ENCODE assay signal across 8 cellular contexts in genomic region chr10:119807960-119808697, GRCh38.
DNase-seq lines count a peak whose midpoint lies in the region; ATAC-seq and TF ChIP-seq lines count a peak whose summit lies in the region.

No MANE protein-coding gene starts in this region.

- peak; percentile 60 for DNase-seq in AG04450 (ENCODE audit: low read depth, low spot score)
- peak; percentile 96 for DNase-seq in KBM-7
- peak; percentile 81 for DNase-seq in mammary epithelial cell
- no peak for DNase-seq in hepatocyte (ENCODE audit: low spot score)
- DNase-seq in occipital lobe (lab: John Stamatoyannopoulos, UW) = no peak
- no peak for DNase-seq in DMS114 treated with DMSO at 0.1 percent for 48 hours (lab: John Stamatoyannopoulos, UW; ENCODE audit: unreplicated experiment)
- DNase-seq in cortex of kidney (lab: John Stamatoyannopoulos, UW) = no peak

- dilution Hi-C loops in mammary epithelial cell (cut with HindIII; ENCODE audit: low sequenced_read_pairs) = no loop called here

- 100% methylated on average over 3 of the region's 3 CpGs for WGBS in mammary epithelial cell (ENCODE audit: low coverage, missing lambda C conversion rate)
- 90% methylated on average over 3 of the region's 3 CpGs for WGBS in hepatocyte (ENCODE audit: low lambda C conversion rate, missing lambda C conversion rate)

- no peak overlapping the region for H3K9ac ChIP-seq in mammary epithelial cell (ENCODE audit: insufficient read depth, low read length)

- no TSS peak for BruUV-seq in mammary epithelial cell (replicated peaks; lab: Mats Ljungman, UMichigan)

- no peaks in the 10 kb centered on the region for H3K27me3 ChIP-seq in AG04450 (ENCODE audit: control insufficient read depth, insufficient read depth, low read length)
- H3K27me3 ChIP-seq in mammary epithelial cell (ENCODE audit: insufficient read depth, low read length) = no peaks in the 10 kb centered on the region
- no peaks in the 10 kb centered on the region for H3K27me3 ChIP-seq in hepatocyte

- H3K9me3 ChIP-seq in AG04450 (ENCODE audit: control insufficient read depth, insufficient read depth, low read length) (no peaks in the 10 kb centered on the region), mammary epithelial cell (replicated peaks; ENCODE audit: insufficient read depth, low read length) (no peaks in the 10 kb centered on the region), hepatocyte (ENCODE audit: low read depth) (no peaks in the 10 kb centered on the region)

- H3K36me3 ChIP-seq in mammary epithelial cell (ENCODE audit: insufficient read depth, low read length) (peaks cover 2% of the 10 kb centered on the region), hepatocyte (replicated peaks; ENCODE audit: insufficient read depth, low read depth) (no peaks in the 10 kb centered on the region)

- H3K27ac ChIP-seq in AG04450 (ENCODE audit: low read depth, low read length) = peak overlapping the region; percentile 25
- no peak overlapping the region for H3K27ac ChIP-seq in mammary epithelial cell (ENCODE audit: insufficient read depth, low read depth, low read length)
- no peak overlapping the region for H3K27ac ChIP-seq in hepatocyte

- TF ChIP-seq CTCF in AG04450 (IDR thresholded peaks at IDR 0.05; ENCODE audit: low read depth, low read length) (no peak), mammary epithelial cell (conservative IDR thresholded peaks at IDR 0.05 in 1 of 2, IDR thresholded peaks at IDR 0.05 in 1 of 2; ENCODE audit: extremely low read depth in 1 of 2, insufficient read depth in 1 of 2, low read depth in 1 of 2, low read length in 2 of 2) (no peak), hepatocyte (IDR thresholded peaks at IDR 0.05; ENCODE audit: poor library complexity) (no peak)

- no peaks in the 10 kb centered on the region for H3K9me2 ChIP-seq in hepatocyte (replicated peaks; ENCODE audit: insufficient read depth)

- H3K4me3 ChIP-seq in AG04450 (ENCODE audit: low read depth, low read length) = no peak overlapping the region
- H3K4me3 ChIP-seq in mammary epithelial cell (replicated peaks in 1 of 3; ENCODE audit: insufficient read depth in 1 of 3, low read depth in 2 of 3, low read length in 3 of 3) = no peak overlapping the region
- no peak overlapping the region for H3K4me3 ChIP-seq in hepatocyte

- H3K4me2 ChIP-seq in mammary epithelial cell (ENCODE audit: insufficient read depth, low read depth, low read length) (no peak overlapping the region), hepatocyte (no peak overlapping the region)

- H2AFZ ChIP-seq in mammary epithelial cell (ENCODE audit: low read depth, low read length) = no peak overlapping the region
- no peak overlapping the region for H2AFZ ChIP-seq in hepatocyte

- peak; percentile 69 for ATAC-seq in GM18499 (IDR thresholded peaks at IDR 0.05; ENCODE audit: insufficient read depth, unreplicated experiment)

- in situ Hi-C loops in KBM-7 (cut with MboI; ENCODE audit: low pct_unique_long_range_greater_than_20kb, low sequenced_read_pairs) (no loop called here), mammary epithelial cell (cut with MboI; ENCODE audit: low sequenced_read_pairs in 2 of 2) (no loop called here)

- H3K4me1 ChIP-seq in mammary epithelial cell (ENCODE audit: insufficient read depth, low read length) (peaks cover 14% of the 10 kb centered on the region), hepatocyte (ENCODE audit: insufficient read depth) (no peaks in the 10 kb centered on the region)

- H3K79me2 ChIP-seq in mammary epithelial cell (ENCODE audit: insufficient read depth, low read length) = no peaks in the 10 kb centered on the region
- no peaks in the 10 kb centered on the region for H3K79me2 ChIP-seq in hepatocyte

- POLR2A ChIA-PET in AG04450 (lab: Yijun Ruan, JAX) = no interaction called here

- CTCF ChIA-PET in AG04450 (lab: Charles Lee) = interaction anchor here (0.6 to 1.9 kb wide), 2 partner anchors 57 to 509 kb away, joined by 4 to 6 read pairs; no protein-coding TSS in a partner anchor
- CTCF ChIA-PET in mammary epithelial cell (lab: Charles Lee; ENCODE audit: low non-redundant PET) = no interaction called here

- H4K20me1 ChIP-seq in mammary epithelial cell (ENCODE audit: insufficient read depth, low read length) = no peaks in the 10 kb centered on the region
- H4K20me1 ChIP-seq in hepatocyte (ENCODE audit: insufficient read depth, poor library complexity, severe bottlenecking) = no peaks in the 10 kb centered on the region

- intact Hi-C loops in mammary epithelial cell (cut with micrococcal nuclease) = no loop called here

Comparison
In these comparisons a context has a peak if more than half of its experiments do, and no peak if none do; other contexts are left out.
1. DNase-seq: peak in AG04450 (single experiment), KBM-7 (single experiment) and mammary epithelial cell (single experiment); none in hepatocyte (single experiment), occipital lobe (single experiment), DMS114 treated with DMSO at 0.1 percent for 48 hours (single experiment) and cortex of kidney (single experiment).